9 cellular contexts compared by ENCODE assay signal in the genomic region with DNA sequence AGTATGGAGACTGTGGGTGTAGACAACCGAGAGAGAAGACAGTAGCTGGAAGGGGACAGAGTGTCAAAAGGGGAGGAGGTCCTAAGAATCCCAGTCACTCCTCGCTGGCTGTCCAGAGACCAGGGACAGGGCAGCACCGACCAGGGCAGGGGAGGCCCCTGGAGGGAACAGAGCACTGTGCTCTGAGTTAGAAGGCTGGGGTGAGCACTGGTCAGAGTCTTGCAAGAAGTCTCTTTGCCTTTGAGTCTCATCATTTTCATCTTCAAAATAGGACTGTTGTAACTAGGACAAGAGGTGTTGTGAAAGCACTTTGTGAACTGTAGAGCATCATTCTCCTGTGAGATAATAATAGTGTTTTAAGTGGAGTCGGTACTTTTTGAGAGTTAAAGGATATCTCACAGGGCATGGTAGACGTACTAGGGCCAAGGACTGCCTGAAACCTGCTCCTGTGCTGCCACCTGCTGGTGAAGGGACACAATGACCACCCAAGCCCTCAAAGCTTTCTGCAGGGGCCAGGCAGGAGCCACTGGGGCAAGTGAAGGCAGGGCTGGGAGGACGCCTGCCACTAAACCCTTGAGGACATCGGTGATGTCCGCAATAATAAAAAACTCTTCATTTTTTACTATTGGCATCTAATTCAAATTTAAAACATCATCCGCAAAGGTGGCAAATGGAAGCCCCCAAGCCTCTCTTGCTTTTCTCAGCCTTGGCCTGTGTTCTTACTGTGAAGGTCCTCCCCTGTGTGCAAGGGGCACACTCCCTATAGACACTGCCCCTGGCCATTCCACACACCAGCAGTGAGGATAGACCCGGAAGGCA. TPM values are rescaled to one million over a fixed set of nuclear protein-coding genes. Genes with fewer than 3 reads are reported as not detected.
A peak's percentile ranks its signal among the peaks of the same experiment; 100 is the strongest.
DNase-seq lines count a peak whose midpoint lies in the region; ATAC-seq, FAIRE-seq and TF ChIP-seq lines count a peak whose summit lies in the region.
"Had no signal": no experiment of that assay in that cellular context is flagged by ENCODE, and none has a peak within 500 bp of the region (broad histone marks: within the 10 kb centered on the region; RNA-seq: fewer than 3 reads in every experiment).

No MANE protein-coding gene starts in this region.

- TF ChIP-seq CTCF in D721Med (IDR thresholded peaks at IDR 0.05; ENCODE audit: insufficient read depth, missing control alignments) (peak; percentile 87), KMS-11 (conservative IDR thresholded peaks at IDR 0.05; ENCODE audit: low read depth, low read length) (peak; percentile 78), PC-3 (conservative IDR thresholded peaks at IDR 0.05; ENCODE audit: low read depth, low read length) (peak; percentile 97), esophagus squamous epithelium (IDR thresholded peaks at IDR 0.05) (peak; percentile 72 to 95 (median 90)), nephron (IDR thresholded peaks at IDR 0.05; ENCODE audit: unreplicated experiment in 3 of 3) (peak; percentile 92 to 95 (median 92))

- WGBS in esophagus squamous epithelium, 2 donors, result 24 to 27% methylated on average over 9 to 10 of the region's 10 CpGs

- peaks cover 8% of the 10 kb centered on the region for H3K27me3 Mint-ChIP-seq in nephron (ENCODE audit: low read depth)

- no peaks in the 10 kb centered on the region for H3K9me3 ChIP-seq in PC-3 (ENCODE audit: low read length)
- no peaks in the 10 kb centered on the region for H3K9me3 ChIP-seq in esophagus squamous epithelium

- H3K27me3 ChIP-seq in KMS-11 (ENCODE audit: insufficient read depth, low read depth) (no peaks in the 10 kb centered on the region), PC-3 (ENCODE audit: low read length) (no peaks in the 10 kb centered on the region), esophagus squamous epithelium (peaks cover 0 to 43% (median 0%) of the 10 kb centered on the region in 4 donors)

- peak; percentile 85 for ATAC-seq in GM21529 (IDR thresholded peaks at IDR 0.05; ENCODE audit: unreplicated experiment)
- peak; percentile 94 for ATAC-seq in PC-3

- no peaks in the 10 kb centered on the region for H3K9me3 Mint-ChIP-seq in nephron

- DNase-seq in D721Med (ENCODE audit: insufficient read length, low spot score) (peak; percentile 80), PC-3 (peak; percentile 93), activated T-cell treated with anti-CD3 and anti-CD28 coated beads for 24 hours (ENCODE audit: low read depth) (peak; percentile 71), esophagus squamous epithelium (lab: John Stamatoyannopoulos, UW) (peak; percentile 17)
- peak; percentile 50 to 84 (median 62) for DNase-seq in stimulated activated naive CD4-positive, alpha-beta T cell (lab: John Stamatoyannopoulos, UW)

- H3K36me3 ChIP-seq in KMS-11 (ENCODE audit: insufficient read depth) (no peaks in the 10 kb centered on the region), PC-3 (ENCODE audit: low read depth, low read length) (no peaks in the 10 kb centered on the region), esophagus squamous epithelium (no peaks in the 10 kb centered on the region)

- CTCF ChIA-PET in PC-3 (lab: Charles Lee), result interaction anchor here (0.6 kb wide), 2 partner anchors 14 to 193 kb away, joined by 3 read pairs; no protein-coding TSS in a partner anchor

- H2AFZ ChIP-seq in KMS-11 (ENCODE audit: low read depth), result peak overlapping the region; percentile 18; the same call in 1 of the 2 replicates
- H2AFZ ChIP-seq in PC-3 (ENCODE audit: low read length), result no peak overlapping the region

- BruUV-seq in PC-3 (replicated peaks; lab: Mats Ljungman, UMichigan), result no TSS peak

- no peaks in the 10 kb centered on the region for H3K4me1 ChIP-seq in KMS-11 (ENCODE audit: low read depth, poor library complexity, severe bottlenecking)
- peaks cover 8% of the 10 kb centered on the region; the same call in 1 of the 2 replicates for H3K4me1 ChIP-seq in PC-3 (ENCODE audit: insufficient read depth, low read length)
- H3K4me1 ChIP-seq in esophagus squamous epithelium, result peaks cover 0 to 10% (median 3%) of the 10 kb centered on the region in 3 donors

- H3K9me2 ChIP-seq in PC-3 (replicated peaks; ENCODE audit: low read length), result no peaks in the 10 kb centered on the region

- H3K27ac ChIP-seq in KMS-11 (no peak overlapping the region), PC-3 (ENCODE audit: low read length) (no peak overlapping the region), esophagus squamous epithelium (no peak overlapping the region)

- no peak for TF ChIP-seq POLR2A in esophagus squamous epithelium (IDR thresholded peaks at IDR 0.05)

- H3K36me3 Mint-ChIP-seq in nephron (ENCODE audit: low read depth), result no peaks in the 10 kb centered on the region

- no peaks in the 10 kb centered on the region for H3F3A ChIP-seq in PC-3 (ENCODE audit: low read length, unreplicated experiment)

- intact Hi-C loops in PC-3 (cut with micrococcal nuclease) (loop anchor here (1.0 to 5.0 kb wide), 5 partner anchors 57 to 384 kb away; partner anchors contain the start of genes HMGXB3 and TIGD6), esophagus squamous epithelium (cut with DNase I) (loop anchor here (5.0 kb wide), 1 partner anchor 56 kb away; no protein-coding TSS in a partner anchor)

- H3K79me2 ChIP-seq in KMS-11 (ENCODE audit: insufficient read depth, low read depth), result no peaks in the 10 kb centered on the region
- H3K79me2 ChIP-seq in PC-3 (ENCODE audit: low read length), result no peaks in the 10 kb centered on the region

- H4K20me1 ChIP-seq in KMS-11 (ENCODE audit: insufficient read depth), result no peaks in the 10 kb centered on the region
- H4K20me1 ChIP-seq in PC-3 (ENCODE audit: low read length), result no peaks in the 10 kb centered on the region

- peak overlapping the region in 2 of 3 experiments; percentile 21 to 51 for H3K27ac Mint-ChIP-seq in nephron

- H3K4me3 ChIP-seq in KMS-11 (IDR thresholded peaks at IDR 0.05; ENCODE audit: insufficient read depth, low read depth, low read length) (no peak overlapping the region), PC-3 (ENCODE audit: low read length) (no peak overlapping the region), esophagus squamous epithelium (no peak overlapping the region)

- H3K9ac ChIP-seq in KMS-11 (no peak overlapping the region), PC-3 (ENCODE audit: low read length) (no peak overlapping the region)

- H3K4me3 Mint-ChIP-seq in nephron, result no peak overlapping the region

- no peak overlapping the region for H3K4me2 ChIP-seq in KMS-11
- no peak overlapping the region for H3K4me2 ChIP-seq in PC-3 (ENCODE audit: low read length)

- FAIRE-seq in D721Med (lab: Jason Lieb, UNC), result peak; percentile 16
- FAIRE-seq: colon had no signal

- POLR2A ChIA-PET in PC-3 (lab: Charles Lee; ENCODE audit: unreplicated experiment), result no interaction called here

- peaks cover 38% of the 10 kb centered on the region for H3K4me1 Mint-ChIP-seq in nephron

RNA-seq across cellular contexts. Expression of gene SLC6A7, which starts 28.2 kb away (rescaled TPM):
- 0.29 and 0.35 TPM in 2 replicates for total RNA-seq in PC-3 (2014; rRNA removed)
- not detected for total RNA-seq in esophagus squamous epithelium

RNA-seq across cellular contexts. Expression of gene CDX1, which starts 51.5 kb away (rescaled TPM):
- total RNA-seq in PC-3 (2014; rRNA removed) (not detected in 2 replicates), esophagus squamous epithelium (not detected)

Comparison
In these comparisons a context has a peak if more than half of its experiments do, and no peak if none do; other contexts are left out.
1. DNase-seq: peak in every context shown above with its lines; median percentile 93 in PC-3; 80 in D721Med; 71 in activated T-cell treated with anti-CD3 and anti-CD28 coated beads for 24 hours; 62 in stimulated activated naive CD4-positive, alpha-beta T cell; 17 in esophagus squamous epithelium.